8 cellular contexts compared by ENCODE assay signal in the genomic region with DNA sequence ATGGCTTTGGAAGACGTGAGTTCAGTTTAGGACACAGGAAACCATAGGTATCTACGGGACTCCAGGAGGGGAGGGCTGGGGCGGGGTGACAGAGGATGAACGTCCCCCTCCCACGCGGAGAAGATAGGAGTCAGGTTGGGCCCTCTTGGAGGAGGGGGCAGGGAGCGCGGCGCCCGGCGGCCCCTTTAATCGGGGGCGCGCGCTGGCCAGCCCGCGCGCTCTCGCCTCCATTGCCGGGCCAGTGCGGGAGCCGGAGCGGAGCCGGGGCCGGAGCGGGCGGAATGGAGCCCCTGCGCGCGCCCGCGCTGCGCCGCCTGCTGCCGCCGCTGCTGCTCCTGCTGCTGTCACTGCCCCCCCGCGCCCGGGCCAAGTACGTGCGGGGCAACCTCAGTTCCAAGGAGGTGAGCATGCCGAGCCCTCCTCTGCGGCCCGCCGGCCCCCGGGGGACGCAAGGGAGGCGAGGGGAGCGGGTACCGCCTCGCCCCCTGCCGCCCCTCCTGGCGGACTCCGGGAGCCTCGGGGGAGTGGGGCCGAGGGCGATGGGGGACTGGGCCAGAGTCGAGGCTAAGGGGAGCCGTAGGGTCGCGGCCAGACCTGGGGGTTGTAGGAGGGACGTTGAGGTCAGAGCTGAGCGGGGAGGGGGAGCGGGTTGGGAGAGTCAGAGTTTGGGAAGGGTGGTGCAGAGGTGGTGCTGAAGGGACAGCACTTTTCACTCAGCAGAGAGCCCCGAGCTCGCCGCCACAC. TPM values are rescaled to one million over a fixed set of nuclear protein-coding genes. Genes with fewer than 3 reads are reported as not detected.
DNase-seq lines count a peak whose midpoint lies in the region; ATAC-seq lines count a peak whose summit lies in the region.

Gene TMEM145 (plus strand): TSS at position 214 of the 744 bp plus-strand sequence. CDS start 68 bp downstream, at position 282.

- peak within 1 kb of the TSS; percentile 53 to 73 (median 58) for H3K4me3 Mint-ChIP-seq in T-cell

- peak; percentile 46 for DNase-seq in NCI-H1436 (lab: John Stamatoyannopoulos, UW)
- DNase-seq in NCI-H1436 treated with DMSO at 0.1 percent for 48 hours (lab: John Stamatoyannopoulos, UW): no peak
- DNase-seq in LoVo (ENCODE audit: low spot score): peak; percentile 66
- peak in 10 of 34 experiments; percentile 21 to 46 (median 32) for DNase-seq in T-cell
- peak; percentile 17 for DNase-seq in dedifferentiated amniotic fluid mesenchymal stem cell (ENCODE audit: extremely low spot score)
- DNase-seq in left lobe of liver (ENCODE audit: low spot score): no peak
- peak; percentile 22 for DNase-seq in stimulated activated naive CD4-positive, alpha-beta T cell treated with Interleukin-2 at 50 U/mL for 16 hours (lab: John Stamatoyannopoulos, UW)

- CTCF ChIA-PET in T-cell (lab: Charles Lee): no interaction called here

- POLR2A ChIA-PET in T-cell (lab: Charles Lee): no interaction called here

- no peak within 1 kb of the TSS for H3K27ac Mint-ChIP-seq in T-cell

- H3K4me1 Mint-ChIP-seq in T-cell: peaks cover 11 to 19% (median 11%) of the 10 kb centered on the region in 3 donors

- no peaks in the 10 kb centered on the region for H3K36me3 Mint-ChIP-seq in T-cell

- H3K27me3 Mint-ChIP-seq in T-cell: peaks cover 29 to 37% of the 10 kb centered on the region in 2 donors

- ATAC-seq in T-cell (replicated peaks in 1 of 4) (peak; percentile 62 to 88 (median 68)), left lobe of liver (peak; percentile 80), GM21360 (IDR thresholded peaks at IDR 0.05; ENCODE audit: unreplicated experiment) (no peak)

- H3K9me3 Mint-ChIP-seq in T-cell: no peaks in the 10 kb centered on the region

RNA-seq across cellular contexts. Expression of gene TMEM145, which starts in this region (rescaled TPM):
- total RNA-seq in T-cell: not detected
- total RNA-seq in left lobe of liver: not detected

Comparison
In these comparisons a context has a peak if more than half of its experiments do, and no peak if none do; other contexts are left out.
1. DNase-seq: peak in NCI-H1436 (single experiment), LoVo (single experiment), dedifferentiated amniotic fluid mesenchymal stem cell (single experiment) and stimulated activated naive CD4-positive, alpha-beta T cell treated with Interleukin-2 at 50 U/mL for 16 hours (single experiment); none in NCI-H1436 treated with DMSO at 0.1 percent for 48 hours (single experiment) and left lobe of liver (single experiment).
2. Peak in ATAC-seq in T-cell; RNA of the gene not detected or under 1 TPM.
3. Peak in ATAC-seq in left lobe of liver; RNA of the gene not detected or under 1 TPM.